ENCODE assay signal across 14 cellular contexts in the genomic region with DNA sequence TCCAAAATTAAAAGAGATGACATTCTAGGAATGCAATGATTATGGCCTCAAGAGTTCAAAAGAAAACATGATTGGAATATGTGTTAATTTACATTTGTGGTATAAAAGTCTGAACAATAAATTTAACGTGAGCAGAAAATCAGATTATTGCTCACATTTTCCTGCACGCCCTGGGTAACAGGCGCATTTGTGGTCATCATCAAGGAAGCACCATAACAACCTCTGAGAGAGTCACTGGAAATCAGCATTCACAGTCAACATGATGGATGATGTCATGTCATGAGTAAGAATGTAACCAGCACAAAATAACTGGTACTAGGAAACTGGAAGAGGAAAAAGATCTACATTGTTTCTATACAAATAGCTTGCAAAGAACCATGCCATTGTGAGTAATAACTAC.
A peak's percentile ranks its signal among the peaks of the same experiment; 100 is the strongest.
DNase-seq lines count a peak whose midpoint lies in the region; ATAC-seq, FAIRE-seq and TF ChIP-seq lines count a peak whose summit lies in the region.
"Had no signal": no experiment of that assay in that cellular context is flagged by ENCODE, and none has a peak within 500 bp of the region (broad histone marks: within the 10 kb centered on the region; RNA-seq: fewer than 3 reads in every experiment).

No MANE protein-coding gene starts in this region.

- H3K9me3 ChIP-seq in left lung, result no peaks in the 10 kb centered on the region
- H3K9me3 ChIP-seq: tibial artery had no signal

- H3K4me3 ChIP-seq in cardiac fibroblast (replicated peaks in 1 of 2; ENCODE audit: low read depth in 2 of 2, low read length in 2 of 2) (no peak overlapping the region), left lung (no peak overlapping the region)
- H3K4me3 ChIP-seq: hepatocyte, tibial artery had no signal

- intact Hi-C loops in left lung (cut with DNase I), result no loop called here

- FAIRE-seq in RCC 7860 (lab: Jason Lieb, UNC), result no peak
- no peak for FAIRE-seq in H54 (lab: Jason Lieb, UNC)
- FAIRE-seq: GM18507 had no signal

- no peak for ATAC-seq in left lung

- no peak for TF ChIP-seq POLR2A in H54 (IDR thresholded peaks at IDR 0.05; ENCODE audit: low read depth, low read length)

- TF ChIP-seq CTCF in cardiac fibroblast (IDR thresholded peaks at IDR 0.05; ENCODE audit: low read depth, low read length) (no peak), left lung (IDR thresholded peaks at IDR 0.05) (no peak)

- H3K27ac ChIP-seq in left lung, result no peak overlapping the region
- H3K27ac ChIP-seq: hepatocyte, tibial artery had no signal

- H3K4me1 ChIP-seq in left lung, result no peaks in the 10 kb centered on the region
- H3K4me1 ChIP-seq: tibial artery had no signal

- peak; percentile 6 for DNase-seq in activated CD8-positive, alpha-beta memory T cell treated with anti-CD3 and anti-CD28 coated beads, Interleukin-2, amount 50 U/mL, for 24 hours (ENCODE audit: extremely low read depth)
- DNase-seq in activated CD8-positive, alpha-beta memory T cell treated with anti-CD3 and anti-CD28 coated beads, Interleukin-2, amount 50 U/mL, for 4 hours, result no peak
- DNase-seq in RCC 7860 (ENCODE audit: low spot score) (peak; percentile 90), cardiac fibroblast (ENCODE audit: low read depth in 2 of 2) (peak; percentile 36 to 84), NCI-H345 (lab: John Stamatoyannopoulos, UW) (no peak), left lung (no peak), H54 (ENCODE audit: insufficient read length, low spot score) (no peak)
- peak in 2 of 3 experiments; percentile 6 to 31 for DNase-seq in stimulated activated CD4-positive, alpha-beta T cell treated with anti-CD3 and anti-CD28 coated beads, TNF-alpha, amount 100 ng/mL, for 24 hours (ENCODE audit: low read depth in 3 of 3)
- DNase-seq: activated naive CD8-positive, alpha-beta T cell treated with anti-CD3 and anti-CD28 coated beads, Interleukin-2, amount 10 ng/mL, durations not matched to agents 7 days and 5 days; DMS79 treated with DMSO at 0.1 percent for 48 hours; NCI-H510A; tibial artery had no signal

- no peaks in the 10 kb centered on the region for H3K27me3 ChIP-seq in left lung
- H3K27me3 ChIP-seq: hepatocyte, tibial artery had no signal

- H3K36me3 ChIP-seq in left lung, result no peaks in the 10 kb centered on the region
- H3K36me3 ChIP-seq: tibial artery had no signal

Comparison
In these comparisons a context has a peak if more than half of its experiments do, and no peak if none do; other contexts are left out.
1. DNase-seq: peak in activated CD8-positive, alpha-beta memory T cell treated with anti-CD3 and anti-CD28 coated beads, Interleukin-2, amount 50 U/mL, for 24 hours (single experiment), RCC 7860 (single experiment), cardiac fibroblast (2 of 2) and stimulated activated CD4-positive, alpha-beta T cell treated with anti-CD3 and anti-CD28 coated beads, TNF-alpha, amount 100 ng/mL, for 24 hours (2 of 3); none in activated CD8-positive, alpha-beta memory T cell treated with anti-CD3 and anti-CD28 coated beads, Interleukin-2, amount 50 U/mL, for 4 hours (single experiment), NCI-H345 (single experiment), left lung (0 of 2) and H54 (single experiment).